14 cellular contexts compared by ENCODE assay signal in genomic region chr2:220043155-220043992, GRCh38.
DNase-seq lines count a peak whose midpoint lies in the region; ATAC-seq, FAIRE-seq and TF ChIP-seq lines count a peak whose summit lies in the region.
"Had no signal": no experiment of that assay in that cellular context is flagged by ENCODE, and none has a peak within 500 bp of the region (broad histone marks: within the 10 kb centered on the region; RNA-seq: fewer than 3 reads in every experiment).

No MANE protein-coding gene starts in this region.

- H4K8ac ChIP-seq in IMR-90 (ENCODE audit: low read depth in 2 of 2, low read length in 2 of 2): no peak overlapping the region
- no peak overlapping the region for H4K8ac ChIP-seq in mesendoderm (ENCODE audit: low read depth, low read length)

- H3K79me1 ChIP-seq in IMR-90 (ENCODE audit: low read depth in 1 of 2, low read length in 2 of 2): no peaks in the 10 kb centered on the region
- H3K79me1 ChIP-seq in mesendoderm (ENCODE audit: low read length): no peaks in the 10 kb centered on the region

- H2BK15ac ChIP-seq in IMR-90 (ENCODE audit: low read depth, low read length) (0 out of 3 replicates have a peak overlapping the region, but pooled peaks have one; percentile 19), mesendoderm (replicated peaks; ENCODE audit: low read depth) (peak overlapping the region; percentile 96)

- H3K27ac ChIP-seq in IMR-90 (ENCODE audit: insufficient read depth, low read length) (no peak overlapping the region), mesendoderm (ENCODE audit: low read depth, low read length) (peak overlapping the region; percentile 18), small intestine (ENCODE audit: low read depth in 1 of 2, low read length in 1 of 2) (no peak overlapping the region)
- H3K27ac ChIP-seq: BLaER1, SK-N-MC had no signal

- H3K36me3 ChIP-seq in IMR-90 (ENCODE audit: control insufficient read depth, insufficient read depth, low read length) (no peaks in the 10 kb centered on the region), mesendoderm (ENCODE audit: control insufficient read depth, insufficient read depth, low read length) (no peaks in the 10 kb centered on the region), small intestine (ENCODE audit: control insufficient read depth in 2 of 2, insufficient read depth in 2 of 2, low read length in 2 of 2) (no peaks in the 10 kb centered on the region)
- H3K36me3 ChIP-seq: BLaER1 had no signal

- H3K4me3 ChIP-seq in IMR-90 (ENCODE audit: insufficient read depth, low read depth, low read length) (no peak overlapping the region), astrocyte of the spinal cord (ENCODE audit: low read depth, low read length) (no peak overlapping the region), mesendoderm (ENCODE audit: low read length) (no peak overlapping the region), small intestine (ENCODE audit: low read depth in 1 of 2, low read length in 2 of 2) (no peak overlapping the region)
- H3K4me3 ChIP-seq: BLaER1, SK-N-MC had no signal

- H2AK9ac ChIP-seq in IMR-90 (replicated peaks; ENCODE audit: low read depth, low read length, poor library complexity): no peak overlapping the region

- FAIRE-seq in small intestine (lab: Jason Lieb, UNC): no peak

- CTCF ChIA-PET in IMR-90 (lab: Yijun Ruan, JAX): no interaction called here

- POLR2A ChIA-PET in IMR-90 (lab: Charles Lee; ENCODE audit: unreplicated experiment): no interaction called here

- no peak overlapping the region; the same call in 1 of the 2 replicates for H4K5ac ChIP-seq in IMR-90 (ENCODE audit: low read depth, low read length)
- H4K5ac ChIP-seq in mesendoderm (ENCODE audit: low read length): no peak overlapping the region

- H4K91ac ChIP-seq in IMR-90 (ENCODE audit: insufficient read depth, low read depth, low read length): peak overlapping the region; percentile 38; the same call in 1 of the 2 replicates

- H2AK5ac ChIP-seq in IMR-90 (ENCODE audit: low read depth, low read length) (no peak overlapping the region), mesendoderm (ENCODE audit: low read length) (no peak overlapping the region)

- dilution Hi-C loops in IMR-90 (cut with HindIII; ENCODE audit: low sequenced_read_pairs, unreplicated experiment): no loop called here

- no TSS peak for BruUV-seq in IMR-90 (replicated peaks; lab: Mats Ljungman, UMichigan)

- no peak for TF ChIP-seq RAD21 in IMR-90 (IDR thresholded peaks at IDR 0.05; ENCODE audit: low read length)

- no peaks in the 10 kb centered on the region for H3K79me2 ChIP-seq in mesendoderm (ENCODE audit: control insufficient read depth, insufficient read depth, low read length)

- H3K27me3 ChIP-seq in IMR-90 (ENCODE audit: control insufficient read depth, insufficient read depth, low read length): no peaks in the 10 kb centered on the region
- H3K27me3 ChIP-seq in mesendoderm (ENCODE audit: insufficient read depth, low read length, poor library complexity): no peaks in the 10 kb centered on the region
- no peaks in the 10 kb centered on the region for H3K27me3 ChIP-seq in small intestine (ENCODE audit: control insufficient read depth in 2 of 2, insufficient read depth in 2 of 2, low read length in 2 of 2)
- H3K27me3 ChIP-seq: BLaER1 had no signal

- TF ChIP-seq CTCF in IMR-90 (conservative IDR thresholded peaks at IDR 0.05; ENCODE audit: low read depth, low read length) (no peak), astrocyte of the spinal cord (IDR thresholded peaks at IDR 0.05; ENCODE audit: low read depth, low read length) (no peak)

- H2BK120ac ChIP-seq in IMR-90 (ENCODE audit: low read depth, low read length) (peak overlapping the region; percentile 57; the same call in 1 of the 2 replicates), mesendoderm (ENCODE audit: low read depth, low read length) (peak overlapping the region; percentile 12)

- intact Hi-C loops in IMR-90 (cut with micrococcal nuclease): loop anchor here (10.0 kb wide), 1 partner anchor 129 kb away; no protein-coding TSS in a partner anchor
- intact Hi-C loops in head of caudate nucleus (cut with DNase I): no loop called here

- peaks cover 5% of the 10 kb centered on the region for H3K4me1 ChIP-seq in IMR-90 (ENCODE audit: control insufficient read depth, insufficient read depth, low read length)
- no peaks in the 10 kb centered on the region for H3K4me1 ChIP-seq in mesendoderm (ENCODE audit: control insufficient read depth, low read depth, low read length)
- H3K4me1 ChIP-seq in small intestine (ENCODE audit: control insufficient read depth in 2 of 2, insufficient read depth in 1 of 2, low read depth in 1 of 2, low read length in 1 of 2): no peaks in the 10 kb centered on the region
- H3K4me1 ChIP-seq: BLaER1 had no signal

- H3K4ac ChIP-seq in IMR-90 (ENCODE audit: low read depth, low read length) (no peak overlapping the region), mesendoderm (ENCODE audit: low read depth, low read length) (no peak overlapping the region)

- H3K9me3 ChIP-seq in IMR-90 (ENCODE audit: control insufficient read depth, insufficient read depth, low read length) (no peaks in the 10 kb centered on the region), small intestine (ENCODE audit: control insufficient read depth, low read depth) (no peaks in the 10 kb centered on the region)
- H3K9me3 ChIP-seq: BLaER1 had no signal

- in situ Hi-C loops in IMR-90 (cut with MboI; ENCODE audit: low sequenced_read_pairs) (no loop called here), astrocyte of the spinal cord (cut with HindIII; ENCODE audit: low sequenced_read_pairs) (no loop called here)

- H2BK20ac ChIP-seq in IMR-90 (ENCODE audit: low read depth, low read length): peak overlapping the region; percentile 69

- ATAC-seq in IMR-90 (ENCODE audit: low read depth) (peak; percentile 79), HG02884 (IDR thresholded peaks at IDR 0.05; ENCODE audit: unreplicated experiment) (no peak)

- H3K14ac ChIP-seq in IMR-90 (replicated peaks; ENCODE audit: low read depth, low read length): no peak overlapping the region; the same call in 1 of the 2 replicates

- TF ChIP-seq POLR2A in IMR-90 (IDR thresholded peaks at IDR 0.05; ENCODE audit: low read depth, low read length): no peak

- peaks cover 2% of the 10 kb centered on the region for H3K9me1 ChIP-seq in IMR-90 (ENCODE audit: insufficient read depth, low read length)

- H3K18ac ChIP-seq in IMR-90 (ENCODE audit: low read depth, low read length) (peak overlapping the region; percentile 57; the same call in 1 of the 2 replicates), mesendoderm (ENCODE audit: low read length) (peak overlapping the region; percentile 75)

- H2AFZ ChIP-seq in IMR-90 (replicated peaks; ENCODE audit: low read length, poor library complexity): no peak overlapping the region

- H3K56ac ChIP-seq in IMR-90 (ENCODE audit: extremely low read depth, insufficient read depth, low read length) (no peak overlapping the region), mesendoderm (ENCODE audit: low read length) (no peak overlapping the region)

- peak overlapping the region; percentile 26; the same call in 1 of the 2 replicates for H3K4me2 ChIP-seq in IMR-90 (ENCODE audit: low read depth, low read length)
- H3K4me2 ChIP-seq in mesendoderm (ENCODE audit: low read length): no peak overlapping the region
- H3K4me2 ChIP-seq: BLaER1 had no signal

- DNase-seq in COLO829 (ENCODE audit: low spot score) (peak; percentile 28), IMR-90 (peak; percentile 51), astrocyte of the spinal cord (ENCODE audit: low read depth, low spot score) (peak; percentile 69), mesendoderm (peak; percentile 59), head of caudate nucleus (no peak), small intestine (no peak), NCI-H2029 (lab: John Stamatoyannopoulos, UW) (no peak)
- DNase-seq: activated CD4-positive, alpha-beta T cell treated with anti-CD3 and anti-CD28 coated beads, Interleukin-2, amount 50 U/mL, for 1 hour; aorta; NCI-H1048; NCI-H345 had no signal

- H2BK5ac ChIP-seq in IMR-90 (ENCODE audit: low read depth, low read length, poor library complexity, severe bottlenecking): peak overlapping the region; percentile 67
- H2BK5ac ChIP-seq in mesendoderm (ENCODE audit: low read length): no peak overlapping the region

- H3K23ac ChIP-seq in IMR-90 (ENCODE audit: low read depth, low read length): no peak overlapping the region
- no peak overlapping the region for H3K23ac ChIP-seq in mesendoderm (ENCODE audit: low read length)

- H3K9ac ChIP-seq in IMR-90 (ENCODE audit: low read depth, low read length) (no peak overlapping the region), mesendoderm (ENCODE audit: low read length) (no peak overlapping the region)
- H3K9ac ChIP-seq: BLaER1 had no signal

- no CpG with 5 or more reads among the region's 2 CpGs for WGBS in IMR-90 (ENCODE audit: extremely low coverage in 2 of 2, insufficient read length in 1 of 2), 2 experiments
- WGBS in mesendoderm (ENCODE audit: extremely low coverage, insufficient coverage, low lambda C conversion rate): no CpG with 5 or more reads among the region's 2 CpGs
- 50 to 62% (median 53%) methylated on average over 2 of the region's 2 CpGs for WGBS in small intestine, 3 donors

- no peaks in the 10 kb centered on the region for H4K20me1 ChIP-seq in IMR-90 (ENCODE audit: insufficient read depth, low read length)
- H4K20me1 ChIP-seq: BLaER1 had no signal

TF ChIP-seq in IMR-90, 13 proteins besides CTCF, POLR2A, EP300 and RAD21 (continues in another document):
- TF ChIP-seq MAZ (IDR thresholded peaks at IDR 0.05; ENCODE audit: borderline replicate concordance, low read depth, low read length) (no peak), MAFK (IDR thresholded peaks at IDR 0.05; ENCODE audit: low read depth, low read length) (peak; percentile 80), MXI1 (IDR thresholded peaks at IDR 0.05; ENCODE audit: borderline replicate concordance, low read depth, low read length) (no peak), ELK1 (IDR thresholded peaks at IDR 0.05; ENCODE audit: borderline replicate concordance, low read depth, low read length) (no peak), FOS (IDR thresholded peaks at IDR 0.05; ENCODE audit: low read depth, low read length) (peak; percentile 57; the same call in 1 of the 2 replicates)

Comparison
In these comparisons a context has a peak if more than half of its experiments do, and no peak if none do; other contexts are left out.
1. DNase-seq: peak in COLO829 (single experiment), IMR-90 (single experiment), astrocyte of the spinal cord (single experiment) and mesendoderm (single experiment); none in head of caudate nucleus (0 of 42), small intestine (single experiment) and NCI-H2029 (single experiment).